Comparison of ENCODE assay signal across 17 cellular contexts in genomic region chr7:79495544-79496272, GRCh38. TPM values are rescaled to one million over a fixed set of nuclear protein-coding genes. Genes with fewer than 3 reads are reported as not detected.
A peak's percentile ranks its signal among the peaks of the same experiment; 100 is the strongest.
DNase-seq lines count a peak whose midpoint lies in the region; ATAC-seq and TF ChIP-seq lines count a peak whose summit lies in the region.
"Had no signal": no experiment of that assay in that cellular context is flagged by ENCODE, and none has a peak within 500 bp of the region (broad histone marks: within the 10 kb centered on the region; RNA-seq: fewer than 3 reads in every experiment).

No MANE protein-coding gene starts in this region.

- H3K4me1 ChIP-seq in foreskin keratinocyte, result peaks cover 9% of the 10 kb centered on the region
- H3K4me1 ChIP-seq: stomach had no signal

- peak overlapping the region; percentile 85 for H3K27ac ChIP-seq in foreskin keratinocyte
- H3K27ac ChIP-seq: stomach had no signal

- peak; percentile 17 for DNase-seq in HK-2 (ENCODE audit: unreplicated experiment)
- DNase-seq in amniotic epithelial cell (ENCODE audit: low read depth), result peak; percentile 96
- peak; percentile 93 to 98 for DNase-seq in foreskin keratinocyte
- peak; percentile 4 for DNase-seq in stromal cell of bone marrow (ENCODE audit: low read depth)
- no peak for DNase-seq in stimulated activated CD4-positive, alpha-beta T cell treated with anti-CD3 and anti-CD28 coated beads, Interleukin-2, amount 100 ng/mL, for 48 hours
- no peak for DNase-seq in NCI-H1436 (lab: John Stamatoyannopoulos, UW)
- no peak for DNase-seq in stimulated activated CD8-positive, alpha-beta memory T cell treated with anti-CD3 and anti-CD28 coated beads, Interleukin-4, amount 100 ng/mL, for 48 hours
- DNase-seq: CD4-positive, alpha-beta memory T cell; Kasumi-1; naive thymus-derived CD4-positive, alpha-beta T cell; NCI-H2029; NCI-H82; Right ventricle myocardium superior; stomach had no signal

- peak; percentile 98 for ATAC-seq in foreskin keratinocyte
- ATAC-seq in HG03108 (IDR thresholded peaks at IDR 0.05; ENCODE audit: unreplicated experiment), result no peak
- ATAC-seq: left lobe of liver; naive thymus-derived CD4-positive, alpha-beta T cell; sciatic nerve had no signal

- no peaks in the 10 kb centered on the region for H3K27me3 ChIP-seq in foreskin keratinocyte
- H3K27me3 ChIP-seq: stomach had no signal

- TF ChIP-seq CTCF in foreskin keratinocyte (conservative IDR thresholded peaks at IDR 0.05), result no peak

RNA-seq across cellular contexts. Expression of gene MAGI2, which starts 42.2 kb away (rescaled TPM):
- 0.51 and 0.81 TPM in 2 replicates for total RNA-seq in foreskin keratinocyte
- polyA plus RNA-seq in foreskin keratinocyte, result 0.15 and 0.20 TPM in 2 replicates
- polyA plus RNA-seq: CD4-positive, alpha-beta memory T cell; naive thymus-derived CD4-positive, alpha-beta T cell had no signal

Comparison
In these comparisons a context has a peak if more than half of its experiments do, and no peak if none do; other contexts are left out.
1. DNase-seq: peak in HK-2 (single experiment), amniotic epithelial cell (single experiment), foreskin keratinocyte (2 of 2) and stromal cell of bone marrow (single experiment); none in stimulated activated CD4-positive, alpha-beta T cell treated with anti-CD3 and anti-CD28 coated beads, Interleukin-2, amount 100 ng/mL, for 48 hours (0 of 2), NCI-H1436 (single experiment) and stimulated activated CD8-positive, alpha-beta memory T cell treated with anti-CD3 and anti-CD28 coated beads, Interleukin-4, amount 100 ng/mL, for 48 hours (single experiment).